ENCODE assay signal across 18 cellular contexts in the genomic region with DNA sequence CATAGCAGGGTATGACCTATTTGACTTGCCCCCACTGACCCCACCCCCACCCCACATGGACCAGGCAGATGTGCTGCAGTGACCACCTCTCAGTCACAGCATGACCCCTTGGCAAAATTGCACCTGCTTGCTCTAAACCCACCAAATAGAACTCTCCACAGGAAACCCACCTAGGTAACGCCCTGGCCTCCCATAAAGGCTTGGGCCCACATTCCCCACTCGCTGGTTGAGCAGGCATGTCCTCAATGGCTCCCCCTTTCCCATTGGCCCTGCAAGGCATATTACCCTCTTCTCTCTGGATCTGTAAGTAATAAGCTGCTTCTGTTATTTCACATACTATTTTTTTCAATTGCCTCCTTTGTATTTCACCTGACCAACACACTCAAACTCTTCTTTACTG. TPM values are rescaled to one million over a fixed set of nuclear protein-coding genes. Genes with fewer than 3 reads are reported as not detected.
"Had no signal": no experiment of that assay in that cellular context is flagged by ENCODE, and none has a peak within 500 bp of the region (broad histone marks: within the 10 kb centered on the region; RNA-seq: fewer than 3 reads in every experiment).

No MANE protein-coding gene starts in this region.

- H3K4me3 ChIP-seq: esophagus squamous epithelium, lung, ovary had no signal

- H3K27ac ChIP-seq: esophagus squamous epithelium, ovary had no signal

- H3K9me3 Mint-ChIP-seq: type B pancreatic cell had no signal

- H3K36me3 Mint-ChIP-seq: type B pancreatic cell had no signal

- DNase-seq: activated CD4-positive, alpha-beta T cell treated with anti-CD3 and anti-CD28 coated beads, Interleukin-2, amount 50 U/mL, for 1 hour; activated CD8-positive, alpha-beta memory T cell treated with anti-CD3 and anti-CD28 coated beads, Interleukin-2, amount 50 U/mL, for 4 hours; activated naive CD4-positive, alpha-beta T cell treated with Interleukin-2 at 50 U/mL for 16 hours; amygdala; esophagus squamous epithelium; foreskin fibroblast; glutamatergic neuron; immature natural killer cell; nephron progenitor cell; ovary; stimulated activated CD4-positive, alpha-beta T cell treated with anti-CD3 and anti-CD28 coated beads, Interleukin-12 subunit alpha, Interleukin-12 subunit beta, amount 100 ng/mL, for 4 hours; stimulated activated naive CD4-positive, alpha-beta T cell had no signal

- H3K27me3 ChIP-seq: esophagus squamous epithelium, ovary had no signal

- H3K9me3 ChIP-seq: esophagus squamous epithelium, ovary had no signal

- H3K4me3 Mint-ChIP-seq: immature natural killer cell, nephron progenitor cell, type B pancreatic cell, WTC11 had no signal

- ATAC-seq: WTC11 had no signal

- FAIRE-seq: endometrium had no signal

- H3K36me3 ChIP-seq: esophagus squamous epithelium, ovary had no signal

- H3K27me3 Mint-ChIP-seq: type B pancreatic cell had no signal

RNA-seq across cellular contexts. Expression of a gene that starts 17.3 kb away (rescaled TPM):
- total RNA-seq: dermis microvascular lymphatic vessel endothelial cell, esophagus squamous epithelium, mucosa of gallbladder, WTC11 had no signal
- polyA plus RNA-seq: lung, ovary had no signal
